In the genomic region with DNA sequence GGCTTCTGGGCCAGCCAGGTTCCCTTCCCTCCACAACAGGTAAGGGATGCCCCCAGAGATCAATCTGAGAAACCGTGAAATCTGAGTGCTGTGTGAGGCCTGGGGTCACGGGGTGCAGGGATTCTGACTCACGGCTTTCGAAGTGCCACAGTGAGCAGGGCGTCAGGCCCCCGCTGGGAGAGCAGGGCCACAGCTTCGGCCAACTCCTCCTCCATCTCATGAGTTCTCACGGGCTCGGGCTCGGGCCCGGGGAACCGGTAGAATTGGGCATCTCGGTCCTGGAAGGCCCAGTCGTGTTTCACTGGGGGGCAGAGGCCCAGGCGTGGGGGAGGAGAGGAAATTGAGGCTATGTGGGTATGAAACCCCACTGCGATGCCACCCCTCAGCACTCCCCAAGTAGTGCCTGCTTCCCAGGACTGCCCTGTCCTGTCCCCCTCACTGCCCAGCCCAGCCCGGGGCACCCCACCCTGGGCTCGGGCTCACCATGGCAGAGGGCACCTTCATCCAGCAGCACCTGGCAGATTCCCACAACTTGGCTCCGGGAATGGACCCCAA, we compare ENCODE assay signal across 26 cellular contexts. TPM values are rescaled to one million over a fixed set of nuclear protein-coding genes. Genes with fewer than 3 reads are reported as not detected.
"Had no signal": no experiment of that assay in that cellular context is flagged by ENCODE, and none has a peak within 500 bp of the region (broad histone marks: within the 10 kb centered on the region; RNA-seq: fewer than 3 reads in every experiment).

No MANE protein-coding gene starts in this region.

- H3K4me3 Mint-ChIP-seq: activated naive CD8-positive, alpha-beta T cell treated with anti-CD3 and anti-CD28 coated beads for 36 hours; naive thymus-derived CD8-positive, alpha-beta T cell; neural progenitor cell; T-helper 17 cell had no signal

- H3K9me3 ChIP-seq: tibial nerve had no signal

- H3K9me3 Mint-ChIP-seq: activated naive CD8-positive, alpha-beta T cell treated with anti-CD3 and anti-CD28 coated beads for 36 hours; naive thymus-derived CD8-positive, alpha-beta T cell; neural progenitor cell had no signal

- H3K27me3 ChIP-seq: neural progenitor cell, tibial nerve had no signal

- H3K36me3 Mint-ChIP-seq: activated naive CD8-positive, alpha-beta T cell treated with anti-CD3 and anti-CD28 coated beads for 36 hours; naive thymus-derived CD8-positive, alpha-beta T cell; neural progenitor cell had no signal

- H3K4me2 ChIP-seq: neural progenitor cell had no signal

- ATAC-seq: left lobe of liver; naive thymus-derived CD8-positive, alpha-beta T cell; stimulated activated naive CD8-positive, alpha-beta T cell treated with anti-CD3 and anti-CD28 coated beads, Interleukin-15, Interleukin-2, amounts not matched to agents 100 U/mL and 50 U/mL, for 24 hours; T-helper 17 cell had no signal

- H3K4me3 ChIP-seq: coronary artery, lung, neural progenitor cell, tibial nerve had no signal

- H3K27ac ChIP-seq: coronary artery, neural progenitor cell, tibial nerve had no signal

- DNase-seq: activated CD4-positive, alpha-beta T cell treated with anti-CD3 and anti-CD28 coated beads for 4 hours; activated CD4-positive, alpha-beta T cell treated with anti-CD3 and anti-CD28 coated beads, Interleukin-2, amount 50 U/mL, for 48 hours; activated CD4-positive, CD25-positive, alpha-beta regulatory T cell; activated CD8-positive, alpha-beta memory T cell treated with anti-CD3 and anti-CD28 coated beads, Interleukin-2, amount 50 U/mL, for 48 hours; activated naive CD4-positive, alpha-beta T cell treated with Interleukin-2 at 50 U/mL for 16 hours; activated naive CD8-positive, alpha-beta T cell treated with anti-CD3 and anti-CD28 coated beads for 36 hours; activated T-cell treated with anti-CD3 and anti-CD28 coated beads, Interleukin-2, amount 50 U/mL, for 48 hours; naive thymus-derived CD8-positive, alpha-beta T cell; retina; stimulated activated CD4-positive, alpha-beta T cell treated with anti-CD3 and anti-CD28 coated beads, Interleukin-4, amount 100 ng/mL, for 1 hour; stimulated activated naive CD8-positive, alpha-beta T cell treated with anti-CD3 and anti-CD28 coated beads, Interleukin-15, Interleukin-2, amounts not matched to agents 100 U/mL and 50 U/mL, for 24 hours; T-helper 17 cell had no signal

- H3K27me3 Mint-ChIP-seq: activated naive CD8-positive, alpha-beta T cell treated with anti-CD3 and anti-CD28 coated beads for 36 hours had no signal

- H3K9ac ChIP-seq: neural progenitor cell had no signal

- H2AFZ ChIP-seq: neural progenitor cell had no signal

- H3K36me3 ChIP-seq: neural progenitor cell had no signal

- H3K27ac Mint-ChIP-seq: activated naive CD8-positive, alpha-beta T cell treated with anti-CD3 and anti-CD28 coated beads for 36 hours; neural progenitor cell; progenitor cell of endocrine pancreas; T-helper 17 cell had no signal

RNA-seq across cellular contexts. Expression of a gene that starts 25.7 kb away (rescaled TPM):
- total RNA-seq: activated CD8-positive, alpha-beta memory T cell treated with anti-CD3 and anti-CD28 coated beads for 36 hours; bronchial epithelial cell; epithelial cell of proximal tubule; fibroblast of villous mesenchyme; glomerular endothelial cell; kidney epithelial cell; left lobe of liver; naive thymus-derived CD8-positive, alpha-beta T cell; osteocyte; progenitor cell of endocrine pancreas; urinary bladder had no signal
